In genomic region chr10:124708922-124709520, GRCh38 we compare ENCODE assay signal across 10 cellular contexts. TPM values are rescaled to one million over a fixed set of nuclear protein-coding genes. Genes with fewer than 3 reads are reported as not detected.
DNase-seq lines count a peak whose midpoint lies in the region; ATAC-seq, FAIRE-seq and TF ChIP-seq lines count a peak whose summit lies in the region.
"Had no signal": no experiment of that assay in that cellular context is flagged by ENCODE, and none has a peak within 500 bp of the region (broad histone marks: within the 10 kb centered on the region; RNA-seq: fewer than 3 reads in every experiment).

No MANE protein-coding gene starts in this region.

- H3K9me3 ChIP-seq in mesodermal cell (ENCODE audit: control insufficient read depth, low read length): no peaks in the 10 kb centered on the region
- no peaks in the 10 kb centered on the region for H3K9me3 ChIP-seq in tibial nerve

- H3K4me3 ChIP-seq in mesodermal cell (ENCODE audit: extremely low read depth, insufficient read depth, low read length, poor library complexity, severe bottlenecking): no peak overlapping the region
- no peak overlapping the region for H3K4me3 ChIP-seq in tibial nerve

- H3K4me1 ChIP-seq in mesodermal cell (ENCODE audit: control insufficient read depth, insufficient read depth, low read length, poor library complexity, severe bottlenecking) (peaks cover 23% of the 10 kb centered on the region), tibial nerve (peaks cover 9 to 95% (median 82%) of the 10 kb centered on the region in 4 donors)

- ATAC-seq in HG02938 (IDR thresholded peaks at IDR 0.05; ENCODE audit: unreplicated experiment): no peak
- ATAC-seq: PC-3 had no signal

- no peaks in the 10 kb centered on the region for H3K9me3 Mint-ChIP-seq in activated CD4-positive, alpha-beta T cell treated with anti-CD3 and anti-CD28 coated beads, Interleukin-2, amount 10 ng/mL, durations not matched to agents 7 days and 5 days
- no peaks in the 10 kb centered on the region for H3K9me3 Mint-ChIP-seq in brain

- H3K27me3 Mint-ChIP-seq in activated CD4-positive, alpha-beta T cell treated with anti-CD3 and anti-CD28 coated beads, Interleukin-2, amount 10 ng/mL, durations not matched to agents 7 days and 5 days: no peaks in the 10 kb centered on the region
- H3K27me3 Mint-ChIP-seq in brain: no peaks in the 10 kb centered on the region

- TF ChIP-seq POLR2A in tibial nerve (IDR thresholded peaks at IDR 0.05) (no peak), H54 (IDR thresholded peaks at IDR 0.05; ENCODE audit: low read depth, low read length) (no peak)

- TF ChIP-seq EP300 in tibial nerve (IDR thresholded peaks at IDR 0.05): no peak

- H3K27ac ChIP-seq in mesodermal cell (ENCODE audit: low read depth, low read length, severe bottlenecking): peak overlapping the region; percentile 59
- peak overlapping the region; percentile 82 to 98 (median 88) for H3K27ac ChIP-seq in tibial nerve

- H3K4me1 Mint-ChIP-seq in activated CD4-positive, alpha-beta T cell treated with anti-CD3 and anti-CD28 coated beads, Interleukin-2, amount 10 ng/mL, durations not matched to agents 7 days and 5 days: peaks cover 82% of the 10 kb centered on the region
- peaks cover 95% of the 10 kb centered on the region for H3K4me1 Mint-ChIP-seq in brain

- FAIRE-seq in H54 (lab: Jason Lieb, UNC): no peak

- peaks cover 40% of the 10 kb centered on the region for H3K36me3 Mint-ChIP-seq in activated CD4-positive, alpha-beta T cell treated with anti-CD3 and anti-CD28 coated beads, Interleukin-2, amount 10 ng/mL, durations not matched to agents 7 days and 5 days (ENCODE audit: low read depth)
- H3K36me3 Mint-ChIP-seq in brain: peaks cover 28% of the 10 kb centered on the region

- POLR2A ChIA-PET in activated CD4-positive, alpha-beta T cell treated with anti-CD3 and anti-CD28 coated beads, Interleukin-2, amount 10 ng/mL, durations not matched to agents 7 days and 5 days (lab: Charles Lee): no interaction called here

- H3K4me3 Mint-ChIP-seq in activated CD4-positive, alpha-beta T cell treated with anti-CD3 and anti-CD28 coated beads, Interleukin-2, amount 10 ng/mL, durations not matched to agents 7 days and 5 days: no peak overlapping the region
- H3K4me3 Mint-ChIP-seq in brain: peak overlapping the region; percentile 35 to 65 (median 58)

- 72 to 81% methylated on average over 10 of the region's 11 CpGs for WGBS in mesodermal cell (ENCODE audit: insufficient coverage in 2 of 2), 2 experiments
- WGBS in tibial nerve, 2 donors: 43 to 48% methylated on average over 10 of the region's 11 CpGs

- no peaks in the 10 kb centered on the region for H3K27me3 ChIP-seq in tibial nerve

- TF ChIP-seq CTCF in brain (conservative IDR thresholded peaks at IDR 0.05) (no peak), tibial nerve (IDR thresholded peaks at IDR 0.05) (no peak)

- CTCF ChIA-PET in activated CD4-positive, alpha-beta T cell treated with anti-CD3 and anti-CD28 coated beads, Interleukin-2, amount 10 ng/mL, durations not matched to agents 7 days and 5 days (lab: Charles Lee): interaction anchor here (0.9 to 15.0 kb wide), 7 partner anchors 10 to 81 kb away, joined by 3 to 209 read pairs (median 3); no protein-coding TSS in a partner anchor

- peak overlapping the region; percentile 25 for H3K27ac Mint-ChIP-seq in activated CD4-positive, alpha-beta T cell treated with anti-CD3 and anti-CD28 coated beads, Interleukin-2, amount 10 ng/mL, durations not matched to agents 7 days and 5 days
- H3K27ac Mint-ChIP-seq in brain: peak overlapping the region; percentile 69 to 98 (median 96)

- H3K36me3 ChIP-seq in mesodermal cell (ENCODE audit: control insufficient read depth, insufficient read depth, low read length) (peaks cover 31% of the 10 kb centered on the region), tibial nerve (peaks cover 0 to 6% (median 0%) of the 10 kb centered on the region in 3 donors)

- no peak for DNase-seq in activated CD4-positive, alpha-beta T cell treated with anti-CD3 and anti-CD28 coated beads, Interleukin-2, amount 10 ng/mL, durations not matched to agents 7 days and 5 days
- DNase-seq in activated CD4-positive, alpha-beta T cell treated with anti-CD3 and anti-CD28 coated beads for 4 hours: no peak
- no peak for DNase-seq in tibial nerve (ENCODE audit: low spot score in 2 of 2)
- no peak for DNase-seq in H54 (ENCODE audit: insufficient read length, low spot score)
- no peak for DNase-seq in NCI-H2029 (lab: John Stamatoyannopoulos, UW)
- DNase-seq: activated effector memory CD4-positive, alpha-beta T cell treated with Interleukin-2 at 50 U/mL for 16 hours; PC-3 had no signal

RNA-seq across cellular contexts. Expression of gene FAM53B, which starts 35.2 kb away (rescaled TPM):
- total RNA-seq in activated CD4-positive, alpha-beta T cell treated with anti-CD3 and anti-CD28 coated beads, Interleukin-2, amount 10 ng/mL, durations not matched to agents 7 days and 5 days: 10 to 100 TPM; 30.1 to 30.9 TPM
- polyA plus RNA-seq in brain (ENCODE audit: insufficient read depth, low read depth, low replicate concordance): 25.9 TPM
- 10.9 TPM for polyA plus RNA-seq in mesodermal cell (2013, experiment 1 of 2)
- polyA plus RNA-seq in mesodermal cell (2013, experiment 2 of 2): 10.6 TPM
- total RNA-seq in tibial nerve: 10 to 100 TPM; 60.8 to 84.8 (median 78.8) TPM
